ENCODE assay signal across 13 cellular contexts in genomic region chr16:2487517-2487842, GRCh38. TPM values are rescaled to one million over a fixed set of nuclear protein-coding genes. Genes with fewer than 3 reads are reported as not detected.
DNase-seq lines count a peak whose midpoint lies in the region; FAIRE-seq and TF ChIP-seq lines count a peak whose summit lies in the region.
"Had no signal": no experiment of that assay in that cellular context is flagged by ENCODE, and none has a peak within 500 bp of the region (broad histone marks: within the 10 kb centered on the region; RNA-seq: fewer than 3 reads in every experiment).

No MANE protein-coding gene starts in this region.

- H3K4me1 Mint-ChIP-seq in activated CD4-positive, alpha-beta T cell treated with anti-CD3 and anti-CD28 coated beads, Interleukin-2, amount 10 ng/mL, durations not matched to agents 7 days and 5 days, result peaks cover 15% of the 10 kb centered on the region
- H3K4me1 Mint-ChIP-seq in activated CD4-positive, alpha-beta memory T cell treated with anti-CD3 and anti-CD28 coated beads for 36 hours (ENCODE audit: low read depth), result peaks cover 13% of the 10 kb centered on the region

- H3K14ac ChIP-seq in H1 (ENCODE audit: insufficient read length), result no peak overlapping the region

- no peak for TF ChIP-seq RAD21 in H1 (IDR thresholded peaks at IDR 0.05 in 1 of 2, conservative IDR thresholded peaks at IDR 0.05 in 1 of 2; ENCODE audit: low read depth in 2 of 2, low read length in 2 of 2)

- TF ChIP-seq EP300 in H1 (IDR thresholded peaks at IDR 0.05; ENCODE audit: borderline replicate concordance in 1 of 2, low read depth in 2 of 2, low read length in 2 of 2), result no peak

- H2BK5ac ChIP-seq in H1 (ENCODE audit: low read depth, low read length), result 0 out of 2 replicates have a peak overlapping the region, but pooled peaks have one; percentile 44

- H2BK20ac ChIP-seq in H1 (ENCODE audit: low read length), result no peak overlapping the region

- H3K56ac ChIP-seq in H1 (replicated peaks; ENCODE audit: insufficient read length, low read depth, low read length), result no peak overlapping the region

- H3K79me1 ChIP-seq in H1 (ENCODE audit: low read depth, low read length), result peaks cover 7% of the 10 kb centered on the region; the same call in 1 of the 2 replicates

- no peak overlapping the region for H3K27ac ChIP-seq in H1 (ENCODE audit: low read depth, low read length)
- H3K27ac ChIP-seq: A549, SJSA1 had no signal

- H3K27me3 ChIP-seq in H1 (replicated peaks in 1 of 4; ENCODE audit: control insufficient read depth in 3 of 4, extremely low read depth in 1 of 4, insufficient read depth in 3 of 4, low read length in 3 of 4), result no peaks in the 10 kb centered on the region; a peak in 1 of 7 replicates
- no peaks in the 10 kb centered on the region for H3K27me3 ChIP-seq in skeletal muscle satellite cell (ENCODE audit: control insufficient read depth, insufficient read depth, low read length)
- H3K27me3 ChIP-seq: SJSA1 had no signal

- intact Hi-C loops in activated CD4-positive, alpha-beta memory T cell treated with anti-CD3 and anti-CD28 coated beads for 36 hours (cut with micrococcal nuclease), result loop anchor here (1.0 to 2.0 kb wide), 2 partner anchors 55 to 147 kb away; partner anchors contain the start of gene ABCA3

- no peak for TF ChIP-seq POLR2A in H1 (IDR thresholded peaks at IDR 0.05; ENCODE audit: control extremely low read depth in 1 of 2, low read depth in 2 of 2, low read length in 2 of 2)

- H3K4me1 ChIP-seq in H1 (replicated peaks in 1 of 4; ENCODE audit: control insufficient read depth in 3 of 4, insufficient read depth in 4 of 4, low read length in 3 of 4) (peaks cover 0 to 3% (median 0%) of the 10 kb centered on the region in 4 experiments; a peak in 1 of 7 replicates), skeletal muscle satellite cell (ENCODE audit: control insufficient read depth, insufficient read depth, low read length) (peaks cover 24% of the 10 kb centered on the region)
- H3K4me1 ChIP-seq: A549, SJSA1 had no signal

- no peak overlapping the region for H2BK15ac ChIP-seq in H1 (ENCODE audit: low read length)

- no peak overlapping the region for H3K4me3 ChIP-seq in H1 (ENCODE audit: extremely low read depth in 1 of 4, insufficient read depth in 2 of 4, low read depth in 3 of 4, low read length in 4 of 4)
- no peak overlapping the region for H3K4me3 ChIP-seq in skeletal muscle satellite cell (ENCODE audit: low read length)
- H3K4me3 ChIP-seq: A549, SJSA1 had no signal

- POLR2A ChIA-PET in activated CD4-positive, alpha-beta T cell treated with anti-CD3 and anti-CD28 coated beads, Interleukin-2, amount 10 ng/mL, durations not matched to agents 7 days and 5 days (lab: Charles Lee), result interaction anchor here (0.6 kb wide), 1 partner anchor 23 kb away, joined by 3 read pairs; no protein-coding TSS in a partner anchor
- POLR2A ChIA-PET in activated CD4-positive, alpha-beta memory T cell treated with anti-CD3 and anti-CD28 coated beads for 36 hours (lab: Charles Lee), result no interaction called here
- POLR2A ChIA-PET in H1 (lab: Charles Lee; ENCODE audit: partially characterized antibody), result interaction anchor here (1.5 kb wide), 1 partner anchor 10 kb away, joined by 5 read pairs; no protein-coding TSS in a partner anchor

- no peak overlapping the region for H2BK12ac ChIP-seq in H1 (ENCODE audit: low read depth, low read length)

- peaks cover 0 to 15% of the 10 kb centered on the region in 2 experiments for H4K20me1 ChIP-seq in H1 (replicated peaks in 1 of 2; ENCODE audit: control insufficient read depth in 1 of 2, insufficient read depth in 2 of 2, low read length in 2 of 2)

- no peaks in the 10 kb centered on the region for H3K36me3 ChIP-seq in H1 (ENCODE audit: control insufficient read depth in 2 of 4, insufficient read depth in 4 of 4, low read length in 3 of 4)
- H3K36me3 ChIP-seq in skeletal muscle satellite cell (ENCODE audit: insufficient read depth, low read length), result no peaks in the 10 kb centered on the region
- H3K36me3 ChIP-seq: SJSA1 had no signal

- H3K9me3 ChIP-seq in H1 (ENCODE audit: insufficient read depth in 2 of 2, low read depth in 1 of 2, low read length in 1 of 2) (no peaks in the 10 kb centered on the region), skeletal muscle satellite cell (replicated peaks; ENCODE audit: low read length) (no peaks in the 10 kb centered on the region)
- H3K9me3 ChIP-seq: A549, SJSA1 had no signal

- no peaks in the 10 kb centered on the region for H3K27me3 Mint-ChIP-seq in activated CD4-positive, alpha-beta T cell treated with anti-CD3 and anti-CD28 coated beads, Interleukin-2, amount 10 ng/mL, durations not matched to agents 7 days and 5 days
- H3K27me3 Mint-ChIP-seq in activated CD4-positive, alpha-beta memory T cell treated with anti-CD3 and anti-CD28 coated beads for 36 hours, result no peaks in the 10 kb centered on the region

- H4K5ac ChIP-seq in H1 (ENCODE audit: insufficient read length, low read depth, low read length), result no peak overlapping the region

- no peaks in the 10 kb centered on the region for H3K23me2 ChIP-seq in H1 (ENCODE audit: low read depth, low read length)

- H2BK120ac ChIP-seq in H1 (replicated peaks; ENCODE audit: low read depth, low read length), result no peak overlapping the region

- no peak for FAIRE-seq in H1 (lab: Jason Lieb, UNC)
- FAIRE-seq: A549, islet of Langerhans had no signal

- H2AFZ ChIP-seq in H1 (ENCODE audit: low read length), result no peak overlapping the region

- no peak overlapping the region for H4K91ac ChIP-seq in H1 (replicated peaks; ENCODE audit: insufficient read length, low read length)

- H3K4me3 Mint-ChIP-seq in activated CD4-positive, alpha-beta T cell treated with anti-CD3 and anti-CD28 coated beads, Interleukin-2, amount 10 ng/mL, durations not matched to agents 7 days and 5 days, result no peak overlapping the region
- H3K4me3 Mint-ChIP-seq in activated CD4-positive, alpha-beta memory T cell treated with anti-CD3 and anti-CD28 coated beads for 36 hours, result peak overlapping the region; percentile 41

- DNase-seq in activated CD4-positive, alpha-beta T cell treated with anti-CD3 and anti-CD28 coated beads, Interleukin-2, amount 10 ng/mL, durations not matched to agents 7 days and 5 days, result no peak
- DNase-seq in activated CD4-positive, alpha-beta T cell treated with anti-CD3 and anti-CD28 coated beads, Interleukin-2, amount 50 U/mL, for 4 hours, result no peak
- DNase-seq in activated CD4-positive, alpha-beta memory T cell treated with anti-CD3 and anti-CD28 coated beads for 36 hours, result no peak
- DNase-seq in H1 (ENCODE audit: low read depth in 1 of 2, low spot score in 2 of 2), result no peak
- DNase-seq in T-helper 9 cell, result no peak
- no peak for DNase-seq in ecto neural progenitor cell (ENCODE audit: low spot score)
- no peak for DNase-seq in NCI-H345 (lab: John Stamatoyannopoulos, UW)
- DNase-seq: NCI-H1930, NCI-H774 had no signal

- TF ChIP-seq CTCF in H1 (IDR thresholded peaks at IDR 0.05; ENCODE audit: control extremely low read depth in 1 of 3, insufficient read depth in 1 of 3, low read depth in 1 of 3, low read length in 3 of 3), result no peak

- H4K8ac ChIP-seq in H1 (ENCODE audit: extremely low read depth, insufficient read depth, low read length), result no peak overlapping the region

- no peaks in the 10 kb centered on the region for H3K36me3 Mint-ChIP-seq in activated CD4-positive, alpha-beta T cell treated with anti-CD3 and anti-CD28 coated beads, Interleukin-2, amount 10 ng/mL, durations not matched to agents 7 days and 5 days (ENCODE audit: low read depth)
- H3K36me3 Mint-ChIP-seq in activated CD4-positive, alpha-beta memory T cell treated with anti-CD3 and anti-CD28 coated beads for 36 hours, result no peaks in the 10 kb centered on the region

- no peak overlapping the region for H3K18ac ChIP-seq in H1 (ENCODE audit: extremely low read depth, low read length)

- no peak overlapping the region for H2AK5ac ChIP-seq in H1 (ENCODE audit: low read depth, low read length)

- H3K4me2 ChIP-seq in H1 (ENCODE audit: insufficient read depth in 1 of 2, low read depth in 2 of 2, low read length in 2 of 2), result no peak overlapping the region
- H3K4me2 ChIP-seq in skeletal muscle satellite cell (ENCODE audit: low read length), result peak overlapping the region; percentile 10
- H3K4me2 ChIP-seq: A549 had no signal

- H3K9me3 Mint-ChIP-seq in activated CD4-positive, alpha-beta T cell treated with anti-CD3 and anti-CD28 coated beads, Interleukin-2, amount 10 ng/mL, durations not matched to agents 7 days and 5 days, result no peaks in the 10 kb centered on the region
- H3K9me3 Mint-ChIP-seq in activated CD4-positive, alpha-beta memory T cell treated with anti-CD3 and anti-CD28 coated beads for 36 hours, result no peaks in the 10 kb centered on the region

- H3K23ac ChIP-seq in H1 (ENCODE audit: insufficient read length), result no peak overlapping the region

- 94% methylated on average over 8 of the region's 8 CpGs; no CpG with 5 or more reads in 1 of the 2 experiments for WGBS in H1 (ENCODE audit: extremely low coverage in 1 of 2, insufficient coverage in 1 of 2, insufficient read length in 1 of 2, insufficient replicate concordance in 2 of 2, low coverage in 1 of 2, low lambda C conversion rate in 2 of 2, missing lambda C conversion rate in 1 of 2), 2 experiments

- H3K9ac ChIP-seq in H1 (replicated peaks in 1 of 4; ENCODE audit: extremely low read depth in 1 of 4, low read depth in 3 of 4, low read length in 3 of 4), result no peak overlapping the region
- no peak overlapping the region for H3K9ac ChIP-seq in skeletal muscle satellite cell (ENCODE audit: low read depth, low read length)

- peak overlapping the region; percentile 47 for H3K27ac Mint-ChIP-seq in activated CD4-positive, alpha-beta T cell treated with anti-CD3 and anti-CD28 coated beads, Interleukin-2, amount 10 ng/mL, durations not matched to agents 7 days and 5 days
- peak overlapping the region; percentile 38 for H3K27ac Mint-ChIP-seq in activated CD4-positive, alpha-beta memory T cell treated with anti-CD3 and anti-CD28 coated beads for 36 hours

- CTCF ChIA-PET in activated CD4-positive, alpha-beta T cell treated with anti-CD3 and anti-CD28 coated beads, Interleukin-2, amount 10 ng/mL, durations not matched to agents 7 days and 5 days (lab: Charles Lee), result interaction anchor here (1.2 to 1.4 kb wide), 2 partner anchors 9 to 14 kb away, joined by 3 to 4 read pairs; no protein-coding TSS in a partner anchor
- CTCF ChIA-PET in activated CD4-positive, alpha-beta memory T cell treated with anti-CD3 and anti-CD28 coated beads for 36 hours (lab: Charles Lee), result interaction anchor here (0.9 to 2.4 kb wide), 4 partner anchors 13 to 236 kb away, joined by 3 to 14 read pairs (median 6); partner anchors contain the start of genes ECI1, TBC1D24 and TEDC2
- CTCF ChIA-PET in H1 (lab: Charles Lee; ENCODE audit: partially characterized antibody), result interaction anchor here (1.0 to 3.6 kb wide), 7 partner anchors 11 to 293 kb away, joined by 3 to 32 read pairs (median 4); partner anchors contain the start of genes TBC1D24 and TEDC2

- H3K79me2 ChIP-seq in H1 (ENCODE audit: control insufficient read depth in 1 of 2, insufficient read depth in 2 of 2, low read length in 2 of 2), result 0 out of 4 replicates have a peak, but pooled peaks cover 0 to 2% of the 10 kb centered on the region in 2 experiments

- no peak overlapping the region for H3K4ac ChIP-seq in H1 (replicated peaks; ENCODE audit: insufficient read length, low read depth, low read length)

RNA-seq across cellular contexts. Expression of gene TBC1D24, which starts 12.6 kb away (rescaled TPM):
- total RNA-seq in activated CD4-positive, alpha-beta T cell treated with anti-CD3 and anti-CD28 coated beads, Interleukin-2, amount 10 ng/mL, durations not matched to agents 7 days and 5 days, result 1 to 10 TPM; 8.1 TPM
- 10 to 100 TPM; 12.2 to 12.4 TPM for total RNA-seq in activated CD4-positive, alpha-beta memory T cell treated with anti-CD3 and anti-CD28 coated beads for 36 hours
- total RNA-seq in H1 (2021; fragmentation: NEBNext Ultra II Directional; extraction: Animal tissue kit (Norgen Biotek cat#: 25700)), result 18.6 and 21.5 TPM in 2 replicates
- polyA plus RNA-seq in H1 (2011; rRNA removed), result 8.7 and 13.3 TPM in 2 replicates
- 9.4 TPM for polyA plus RNA-seq in H1 (2011; cell fraction: cytosol; rRNA removed)
- 22.2 TPM for polyA plus RNA-seq in H1 (2011; cell fraction: nucleus; rRNA removed)
- 7.7 to 10.3 TPM (median 9.2 TPM) in 4 replicates for polyA plus RNA-seq in H1 (2012, experiment 1 of 2)
- 4.2 TPM for polyA plus RNA-seq in H1 (2012, experiment 2 of 2)
- polyA plus RNA-seq in H1 (2013, experiment 1 of 2), result 7.5 TPM
- polyA plus RNA-seq in H1 (2013, experiment 2 of 2), result 7.0 TPM
- 13.1 and 14.6 TPM in 2 replicates for polyA minus RNA-seq in H1 (2011; rRNA and poly(A)+ RNA removed)
- 15.0 TPM for polyA minus RNA-seq in H1 (2011; cell fraction: cytosol; rRNA and poly(A)+ RNA removed)
- polyA minus RNA-seq in H1 (2011; cell fraction: nucleus; rRNA and poly(A)+ RNA removed), result 13.0 TPM
- 13.2 and 16.4 TPM in 2 replicates for total RNA-seq in skeletal muscle satellite cell (2012; rRNA removed)

RNA-seq across cellular contexts. Expression of gene NTN3, which starts 16.4 kb away (rescaled TPM):
- not detected for total RNA-seq in activated CD4-positive, alpha-beta T cell treated with anti-CD3 and anti-CD28 coated beads, Interleukin-2, amount 10 ng/mL, durations not matched to agents 7 days and 5 days
- not detected for total RNA-seq in activated CD4-positive, alpha-beta memory T cell treated with anti-CD3 and anti-CD28 coated beads for 36 hours
- total RNA-seq in H1 (2021; fragmentation: NEBNext Ultra II Directional; extraction: Animal tissue kit (Norgen Biotek cat#: 25700)), result 0.34 and 0.52 TPM in 2 replicates
- 0.30 and 0.74 TPM in 2 replicates for polyA plus RNA-seq in H1 (2011; rRNA removed)
- polyA plus RNA-seq in H1 (2011; cell fraction: cytosol; rRNA removed), result 0.32 TPM
- polyA plus RNA-seq in H1 (2011; cell fraction: nucleus; rRNA removed), result 2.5 TPM
- polyA plus RNA-seq in H1 (2012, experiment 1 of 2), result 0.08 to 0.20 TPM (median 0.08 TPM) in 3 of 4 replicates, not detected in the other
- 0.10 TPM for polyA plus RNA-seq in H1 (2012, experiment 2 of 2)
- 0.10 TPM for polyA plus RNA-seq in H1 (2013, experiment 1 of 2)
- polyA plus RNA-seq in H1 (2013, experiment 2 of 2), result 0.15 TPM
- 0.13 and 0.46 TPM in 2 replicates for polyA minus RNA-seq in H1 (2011; rRNA and poly(A)+ RNA removed)
- polyA minus RNA-seq in H1 (2011; cell fraction: cytosol; rRNA and poly(A)+ RNA removed), result 1.1 TPM
- polyA minus RNA-seq in H1 (2011; cell fraction: nucleus; rRNA and poly(A)+ RNA removed), result 4.2 TPM
- total RNA-seq in skeletal muscle satellite cell (2012; rRNA removed), result 0.22 and 0.25 TPM in 2 replicates
- polyA plus RNA-seq: A549 had no signal

RNA-seq across cellular contexts. Expression of gene ATP6V0C, which starts 26.3 kb away (rescaled TPM):
- 100 to 1,000 TPM; 103 to 111 TPM for total RNA-seq in activated CD4-positive, alpha-beta T cell treated with anti-CD3 and anti-CD28 coated beads, Interleukin-2, amount 10 ng/mL, durations not matched to agents 7 days and 5 days
- total RNA-seq in activated CD4-positive, alpha-beta memory T cell treated with anti-CD3 and anti-CD28 coated beads for 36 hours, result 100 to 1,000 TPM; 111 to 115 TPM
- 176 and 199 TPM in 2 replicates for total RNA-seq in H1 (2021; fragmentation: NEBNext Ultra II Directional; extraction: Animal tissue kit (Norgen Biotek cat#: 25700))
- polyA plus RNA-seq in H1 (2011; rRNA removed), result 125 and 218 TPM in 2 replicates
- polyA plus RNA-seq in H1 (2011; cell fraction: cytosol; rRNA removed), result 35.7 TPM
- polyA plus RNA-seq in H1 (2011; cell fraction: nucleus; rRNA removed), result 80.2 TPM
- 161 to 288 TPM (median 238 TPM) in 4 replicates for polyA plus RNA-seq in H1 (2012, experiment 1 of 2)
- 371 TPM for polyA plus RNA-seq in H1 (2012, experiment 2 of 2)
- polyA plus RNA-seq in H1 (2013, experiment 1 of 2), result 359 TPM
- 478 TPM for polyA plus RNA-seq in H1 (2013, experiment 2 of 2)
- 15.2 and 20.3 TPM in 2 replicates for polyA minus RNA-seq in H1 (2011; rRNA and poly(A)+ RNA removed)
- polyA minus RNA-seq in H1 (2011; cell fraction: cytosol; rRNA and poly(A)+ RNA removed), result 225 TPM
- 36.2 TPM for polyA minus RNA-seq in H1 (2011; cell fraction: nucleus; rRNA and poly(A)+ RNA removed)
- 32.4 and 40.8 TPM in 2 replicates for total RNA-seq in skeletal muscle satellite cell (2012; rRNA removed)

RNA-seq across cellular contexts. Expression of gene TEDC2, which starts 27.6 kb away (rescaled TPM):
- 10 to 100 TPM; 15.5 to 21.4 TPM for total RNA-seq in activated CD4-positive, alpha-beta T cell treated with anti-CD3 and anti-CD28 coated beads, Interleukin-2, amount 10 ng/mL, durations not matched to agents 7 days and 5 days
- 10 to 100 TPM; 23.9 to 24.3 TPM for total RNA-seq in activated CD4-positive, alpha-beta memory T cell treated with anti-CD3 and anti-CD28 coated beads for 36 hours
- 54.2 and 54.6 TPM in 2 replicates for total RNA-seq in H1 (2021; fragmentation: NEBNext Ultra II Directional; extraction: Animal tissue kit (Norgen Biotek cat#: 25700))
- 55.6 and 71.2 TPM in 2 replicates for polyA plus RNA-seq in H1 (2011; rRNA removed)
- 57.9 TPM for polyA plus RNA-seq in H1 (2011; cell fraction: cytosol; rRNA removed)
- 227 TPM for polyA plus RNA-seq in H1 (2011; cell fraction: nucleus; rRNA removed)
- 41.6 to 54.3 TPM (median 48.8 TPM) in 4 replicates for polyA plus RNA-seq in H1 (2012, experiment 1 of 2)
- 45.5 TPM for polyA plus RNA-seq in H1 (2012, experiment 2 of 2)
- 32.6 TPM for polyA plus RNA-seq in H1 (2013, experiment 1 of 2)
- 32.0 TPM for polyA plus RNA-seq in H1 (2013, experiment 2 of 2)
- polyA minus RNA-seq in H1 (2011; rRNA and poly(A)+ RNA removed), result 17.1 and 20.1 TPM in 2 replicates
- polyA minus RNA-seq in H1 (2011; cell fraction: cytosol; rRNA and poly(A)+ RNA removed), result 27.2 TPM
- 66.0 TPM for polyA minus RNA-seq in H1 (2011; cell fraction: nucleus; rRNA and poly(A)+ RNA removed)
- total RNA-seq in skeletal muscle satellite cell (2012; rRNA removed), result 5.8 and 9.6 TPM in 2 replicates

RNA-seq across cellular contexts. Expression of gene AMDHD2, which starts 32.7 kb away (rescaled TPM):
- total RNA-seq in activated CD4-positive, alpha-beta T cell treated with anti-CD3 and anti-CD28 coated beads, Interleukin-2, amount 10 ng/mL, durations not matched to agents 7 days and 5 days, result 10 to 100 TPM; 45.8 to 60.7 TPM
- total RNA-seq in activated CD4-positive, alpha-beta memory T cell treated with anti-CD3 and anti-CD28 coated beads for 36 hours, result 10 to 100 TPM; 28.3 to 30.5 TPM
- 43.0 and 45.0 TPM in 2 replicates for total RNA-seq in H1 (2021; fragmentation: NEBNext Ultra II Directional; extraction: Animal tissue kit (Norgen Biotek cat#: 25700))
- 54.6 and 77.1 TPM in 2 replicates for polyA plus RNA-seq in H1 (2011; rRNA removed)
- 63.4 TPM for polyA plus RNA-seq in H1 (2011; cell fraction: cytosol; rRNA removed)
- 345 TPM for polyA plus RNA-seq in H1 (2011; cell fraction: nucleus; rRNA removed)
- 36.6 to 63.3 TPM (median 57.3 TPM) in 4 replicates for polyA plus RNA-seq in H1 (2012, experiment 1 of 2)
- polyA plus RNA-seq in H1 (2012, experiment 2 of 2), result 26.8 TPM
- 19.9 TPM for polyA plus RNA-seq in H1 (2013, experiment 1 of 2)
- 18.3 TPM for polyA plus RNA-seq in H1 (2013, experiment 2 of 2)
- 15.9 and 28.8 TPM in 2 replicates for polyA minus RNA-seq in H1 (2011; rRNA and poly(A)+ RNA removed)
- 36.0 TPM for polyA minus RNA-seq in H1 (2011; cell fraction: cytosol; rRNA and poly(A)+ RNA removed)
- 89.1 TPM for polyA minus RNA-seq in H1 (2011; cell fraction: nucleus; rRNA and poly(A)+ RNA removed)
- 59.8 and 64.9 TPM in 2 replicates for total RNA-seq in skeletal muscle satellite cell (2012; rRNA removed)
